ENCODE assay signal across 27 cellular contexts in genomic region chr3:55183259-55183658, GRCh38.
"Had no signal": no experiment of that assay in that cellular context is flagged by ENCODE, and none has a peak within 500 bp of the region (broad histone marks: within the 10 kb centered on the region; RNA-seq: fewer than 3 reads in every experiment).

No MANE protein-coding gene starts in this region.

- H3K9me3 ChIP-seq: heart left ventricle, pancreas, right atrium auricular region, upper lobe of right lung had no signal

- H3K4me3 Mint-ChIP-seq: activated naive CD4-positive, alpha-beta T cell treated with anti-CD3 and anti-CD28 coated beads, Interleukin-2, amount 10 ng/mL, durations not matched to agents 7 days and 5 days; naive thymus-derived CD4-positive, alpha-beta T cell; stimulated activated memory B cell treated with anti-CD40 and anti-IgM and Interleukin-4, amounts not matched to agents 10 μg/mL and 1 μg/mL and 100 μg/mL, for 72 hours; stimulated activated naive CD8-positive, alpha-beta T cell treated with anti-CD3 and anti-CD28 coated beads, Interleukin-15, amount 100 ng/mL, for 72 hours had no signal

- DNase-seq: activated CD4-positive, alpha-beta T cell treated with anti-CD3 and anti-CD28 coated beads for 48 hours; activated CD4-positive, alpha-beta T cell treated with anti-CD3 and anti-CD28 coated beads, Interleukin-2, amount 50 U/mL, for 48 hours; activated CD8-positive, alpha-beta memory T cell treated with anti-CD3 and anti-CD28 coated beads for 24 hours; activated gamma-delta T cell; activated naive CD4-positive, alpha-beta T cell treated with anti-CD3 and anti-CD28 coated beads, Interleukin-2, amount 10 ng/mL, durations not matched to agents 7 days and 5 days; amniotic stem cell; brain microvascular endothelial cell; dorsolateral prefrontal cortex; effector memory CD4-positive, alpha-beta T cell; erythroblast; heart left ventricle; midbrain; naive thymus-derived CD4-positive, alpha-beta T cell; nucleus accumbens; pancreas; stimulated activated CD4-positive, alpha-beta T cell treated with anti-CD3 and anti-CD28 coated beads, Interleukin-1b, Interleukin-23, amount 100 ng/mL, for 48 hours; stimulated activated CD4-positive, alpha-beta T cell treated with anti-CD3 and anti-CD28 coated beads, Interleukin-4, amount 100 ng/mL, for 4 hours; stimulated activated CD8-positive, alpha-beta memory T cell treated with anti-CD3 and anti-CD28 coated beads, Interleukin-4, amount 100 ng/mL, for 48 hours; stimulated activated naive CD8-positive, alpha-beta T cell treated with anti-CD3 and anti-CD28 coated beads, Interleukin-15, amount 100 ng/mL, for 72 hours; substantia nigra; T-helper 9 cell; upper lobe of right lung; WERI-Rb-1 had no signal

- H3K27ac Mint-ChIP-seq: activated naive CD4-positive, alpha-beta T cell treated with anti-CD3 and anti-CD28 coated beads, Interleukin-2, amount 10 ng/mL, durations not matched to agents 7 days and 5 days; naive thymus-derived CD4-positive, alpha-beta T cell; stimulated activated memory B cell treated with anti-CD40 and anti-IgM and Interleukin-4, amounts not matched to agents 10 μg/mL and 1 μg/mL and 100 μg/mL, for 72 hours; stimulated activated naive CD8-positive, alpha-beta T cell treated with anti-CD3 and anti-CD28 coated beads, Interleukin-15, amount 100 ng/mL, for 72 hours had no signal

- H3K4me1 Mint-ChIP-seq: activated naive CD4-positive, alpha-beta T cell treated with anti-CD3 and anti-CD28 coated beads, Interleukin-2, amount 10 ng/mL, durations not matched to agents 7 days and 5 days; naive thymus-derived CD4-positive, alpha-beta T cell; stimulated activated memory B cell treated with anti-CD40 and anti-IgM and Interleukin-4, amounts not matched to agents 10 μg/mL and 1 μg/mL and 100 μg/mL, for 72 hours; stimulated activated naive CD8-positive, alpha-beta T cell treated with anti-CD3 and anti-CD28 coated beads, Interleukin-15, amount 100 ng/mL, for 72 hours had no signal

- H3K9me3 Mint-ChIP-seq: activated naive CD4-positive, alpha-beta T cell treated with anti-CD3 and anti-CD28 coated beads, Interleukin-2, amount 10 ng/mL, durations not matched to agents 7 days and 5 days; stimulated activated memory B cell treated with anti-CD40 and anti-IgM and Interleukin-4, amounts not matched to agents 10 μg/mL and 1 μg/mL and 100 μg/mL, for 72 hours; stimulated activated naive CD8-positive, alpha-beta T cell treated with anti-CD3 and anti-CD28 coated beads, Interleukin-15, amount 100 ng/mL, for 72 hours had no signal

- H3K27me3 Mint-ChIP-seq: activated naive CD4-positive, alpha-beta T cell treated with anti-CD3 and anti-CD28 coated beads, Interleukin-2, amount 10 ng/mL, durations not matched to agents 7 days and 5 days; stimulated activated memory B cell treated with anti-CD40 and anti-IgM and Interleukin-4, amounts not matched to agents 10 μg/mL and 1 μg/mL and 100 μg/mL, for 72 hours had no signal

- H3K36me3 ChIP-seq: brain microvascular endothelial cell, heart left ventricle, pancreas, right atrium auricular region, upper lobe of right lung, WERI-Rb-1 had no signal

- H3K4me3 ChIP-seq: coronary artery, dorsolateral prefrontal cortex, heart left ventricle, pancreas, right atrium auricular region, smooth muscle cell, upper lobe of right lung had no signal

- H3K27me3 ChIP-seq: brain microvascular endothelial cell, right atrium auricular region, upper lobe of right lung had no signal

- H3K4me1 ChIP-seq: heart left ventricle, pancreas, right atrium auricular region, upper lobe of right lung had no signal

- H3K36me3 Mint-ChIP-seq: activated naive CD4-positive, alpha-beta T cell treated with anti-CD3 and anti-CD28 coated beads, Interleukin-2, amount 10 ng/mL, durations not matched to agents 7 days and 5 days; naive thymus-derived CD4-positive, alpha-beta T cell; stimulated activated memory B cell treated with anti-CD40 and anti-IgM and Interleukin-4, amounts not matched to agents 10 μg/mL and 1 μg/mL and 100 μg/mL, for 72 hours had no signal

- H3K27ac ChIP-seq: brain microvascular endothelial cell, coronary artery, dorsolateral prefrontal cortex, heart left ventricle, pancreas, right atrium auricular region, upper lobe of right lung, WERI-Rb-1 had no signal
